In the genomic region with DNA sequence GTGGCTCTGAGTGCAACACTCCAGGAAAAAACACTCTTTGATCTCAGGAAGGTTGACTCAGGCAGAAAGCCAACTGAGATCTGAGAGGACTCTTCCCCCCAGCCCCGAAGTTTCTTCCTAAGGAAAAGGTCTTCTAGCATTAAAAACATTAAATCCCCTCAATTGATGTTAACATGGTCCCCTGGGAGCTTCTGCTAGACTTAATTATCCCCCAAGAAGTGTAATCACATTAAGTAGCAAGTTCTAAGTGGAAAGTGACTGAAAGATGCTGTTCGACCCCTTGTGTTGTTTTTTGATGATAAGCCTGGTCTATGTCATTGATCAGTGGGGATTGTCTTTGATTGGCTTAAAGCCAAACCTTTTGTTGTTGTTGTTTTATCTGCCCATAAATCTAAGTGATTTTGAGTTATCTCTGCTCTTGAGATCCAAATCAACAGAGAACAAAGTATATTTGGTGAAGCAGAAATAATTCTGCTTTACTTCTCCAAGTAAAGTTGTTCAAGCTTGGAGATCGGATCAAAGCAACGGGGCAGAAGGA, we compare ENCODE assay signal across 1 cellular context.
TF ChIP-seq lines count a peak whose summit lies in the region.

No MANE protein-coding gene starts in this region.

TF ChIP-seq in HEK293, 187 proteins besides CTCF, POLR2A, EP300 and RAD21 (continued from another document):
- TF ChIP-seq, protein P1, sequence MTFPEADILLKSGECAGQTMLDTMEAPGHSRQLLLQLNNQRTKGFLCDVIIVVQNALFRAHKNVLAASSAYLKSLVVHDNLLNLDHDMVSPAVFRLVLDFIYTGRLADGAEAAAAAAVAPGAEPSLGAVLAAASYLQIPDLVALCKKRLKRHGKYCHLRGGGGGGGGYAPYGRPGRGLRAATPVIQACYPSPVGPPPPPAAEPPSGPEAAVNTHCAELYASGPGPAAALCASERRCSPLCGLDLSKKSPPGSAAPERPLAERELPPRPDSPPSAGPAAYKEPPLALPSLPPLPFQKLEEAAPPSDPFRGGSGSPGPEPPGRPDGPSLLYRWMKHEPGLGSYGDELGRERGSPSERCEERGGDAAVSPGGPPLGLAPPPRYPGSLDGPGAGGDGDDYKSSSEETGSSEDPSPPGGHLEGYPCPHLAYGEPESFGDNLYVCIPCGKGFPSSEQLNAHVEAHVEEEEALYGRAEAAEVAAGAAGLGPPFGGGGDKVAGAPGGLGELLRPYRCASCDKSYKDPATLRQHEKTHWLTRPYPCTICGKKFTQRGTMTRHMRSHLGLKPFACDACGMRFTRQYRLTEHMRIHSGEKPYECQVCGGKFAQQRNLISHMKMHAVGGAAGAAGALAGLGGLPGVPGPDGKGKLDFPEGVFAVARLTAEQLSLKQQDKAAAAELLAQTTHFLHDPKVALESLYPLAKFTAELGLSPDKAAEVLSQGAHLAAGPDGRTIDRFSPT (tag by site-specific recombination; IDR thresholded peaks at IDR 0.05) = peak; percentile 84
- TF ChIP-seq ZNF747 (tag by site-specific recombination; IDR thresholded peaks at IDR 0.05) (no peak), SCRT2 (tag by site-specific recombination; IDR thresholded peaks at IDR 0.05) (0 out of 2 replicates have a peak, but pooled peaks have one; percentile 3), ZSCAN23 (tag by site-specific recombination; IDR thresholded peaks at IDR 0.05) (peak; percentile 50; the same call in 1 of the 2 replicates), ZNF843 (tag by site-specific recombination; IDR thresholded peaks at IDR 0.05) (peak; percentile 94), ZSCAN16 (tag by site-specific recombination; IDR thresholded peaks at IDR 0.05) (0 out of 2 replicates have a peak, but pooled peaks have one; percentile 34), KLF16 (tag by site-specific recombination; IDR thresholded peaks at IDR 0.05) (peak; percentile 46; the same call in 1 of the 2 replicates), ZNF629 (tag by site-specific recombination; IDR thresholded peaks at IDR 0.05) (peak; percentile 68; the same call in 1 of the 2 replicates), ZNF394 (tag by site-specific recombination; IDR thresholded peaks at IDR 0.05; ENCODE audit: borderline replicate concordance) (peak; percentile 44; the same call in 1 of the 2 replicates), ZSCAN30 (tag by site-specific recombination; IDR thresholded peaks at IDR 0.05) (0 out of 2 replicates have a peak, but pooled peaks have one; percentile 21), TCF7L2 (IDR thresholded peaks at IDR 0.05; ENCODE audit: borderline replicate concordance, low read depth, low read length) (peak; percentile 94; the same call in 1 of the 2 replicates), BCL11B (tag by site-specific recombination; IDR thresholded peaks at IDR 0.05; ENCODE audit: low read depth) (peak; percentile 90), ZNF830 (tag by site-specific recombination; IDR thresholded peaks at IDR 0.05; ENCODE audit: low read depth) (no peak), OSR2 (tag by site-specific recombination; IDR thresholded peaks at IDR 0.05) (peak; percentile 99), ZNF626 (tag by site-specific recombination; IDR thresholded peaks at IDR 0.05) (no peak), GLI4 (tag by site-specific recombination; IDR thresholded peaks at IDR 0.05) (no peak)
- TF ChIP-seq, protein P2, sequence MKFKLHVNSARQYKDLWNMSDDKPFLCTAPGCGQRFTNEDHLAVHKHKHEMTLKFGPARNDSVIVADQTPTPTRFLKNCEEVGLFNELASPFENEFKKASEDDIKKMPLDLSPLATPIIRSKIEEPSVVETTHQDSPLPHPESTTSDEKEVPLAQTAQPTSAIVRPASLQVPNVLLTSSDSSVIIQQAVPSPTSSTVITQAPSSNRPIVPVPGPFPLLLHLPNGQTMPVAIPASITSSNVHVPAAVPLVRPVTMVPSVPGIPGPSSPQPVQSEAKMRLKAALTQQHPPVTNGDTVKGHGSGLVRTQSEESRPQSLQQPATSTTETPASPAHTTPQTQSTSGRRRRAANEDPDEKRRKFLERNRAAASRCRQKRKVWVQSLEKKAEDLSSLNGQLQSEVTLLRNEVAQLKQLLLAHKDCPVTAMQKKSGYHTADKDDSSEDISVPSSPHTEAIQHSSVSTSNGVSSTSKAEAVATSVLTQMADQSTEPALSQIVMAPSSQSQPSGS (tag by site-specific recombination; IDR thresholded peaks at IDR 0.05; ENCODE audit: low read depth) = peak; percentile 49; the same call in 1 of the 2 replicates
- TF ChIP-seq, protein P3, sequence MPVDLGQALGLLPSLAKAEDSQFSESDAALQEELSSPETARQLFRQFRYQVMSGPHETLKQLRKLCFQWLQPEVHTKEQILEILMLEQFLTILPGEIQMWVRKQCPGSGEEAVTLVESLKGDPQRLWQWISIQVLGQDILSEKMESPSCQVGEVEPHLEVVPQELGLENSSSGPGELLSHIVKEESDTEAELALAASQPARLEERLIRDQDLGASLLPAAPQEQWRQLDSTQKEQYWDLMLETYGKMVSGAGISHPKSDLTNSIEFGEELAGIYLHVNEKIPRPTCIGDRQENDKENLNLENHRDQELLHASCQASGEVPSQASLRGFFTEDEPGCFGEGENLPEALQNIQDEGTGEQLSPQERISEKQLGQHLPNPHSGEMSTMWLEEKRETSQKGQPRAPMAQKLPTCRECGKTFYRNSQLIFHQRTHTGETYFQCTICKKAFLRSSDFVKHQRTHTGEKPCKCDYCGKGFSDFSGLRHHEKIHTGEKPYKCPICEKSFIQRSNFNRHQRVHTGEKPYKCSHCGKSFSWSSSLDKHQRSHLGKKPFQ (tag by site-specific recombination; IDR thresholded peaks at IDR 0.05) = 0 out of 2 replicates have a peak, but pooled peaks have one; percentile 51
- TF ChIP-seq, protein P4, sequence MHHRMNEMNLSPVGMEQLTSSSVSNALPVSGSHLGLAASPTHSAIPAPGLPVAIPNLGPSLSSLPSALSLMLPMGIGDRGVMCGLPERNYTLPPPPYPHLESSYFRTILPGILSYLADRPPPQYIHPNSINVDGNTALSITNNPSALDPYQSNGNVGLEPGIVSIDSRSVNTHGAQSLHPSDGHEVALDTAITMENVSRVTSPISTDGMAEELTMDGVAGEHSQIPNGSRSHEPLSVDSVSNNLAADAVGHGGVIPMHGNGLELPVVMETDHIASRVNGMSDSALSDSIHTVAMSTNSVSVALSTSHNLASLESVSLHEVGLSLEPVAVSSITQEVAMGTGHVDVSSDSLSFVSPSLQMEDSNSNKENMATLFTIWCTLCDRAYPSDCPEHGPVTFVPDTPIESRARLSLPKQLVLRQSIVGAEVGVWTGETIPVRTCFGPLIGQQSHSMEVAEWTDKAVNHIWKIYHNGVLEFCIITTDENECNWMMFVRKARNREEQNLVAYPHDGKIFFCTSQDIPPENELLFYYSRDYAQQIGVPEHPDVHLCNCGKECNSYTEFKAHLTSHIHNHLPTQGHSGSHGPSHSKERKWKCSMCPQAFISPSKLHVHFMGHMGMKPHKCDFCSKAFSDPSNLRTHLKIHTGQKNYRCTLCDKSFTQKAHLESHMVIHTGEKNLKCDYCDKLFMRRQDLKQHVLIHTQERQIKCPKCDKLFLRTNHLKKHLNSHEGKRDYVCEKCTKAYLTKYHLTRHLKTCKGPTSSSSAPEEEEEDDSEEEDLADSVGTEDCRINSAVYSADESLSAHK (tag by site-specific recombination; IDR thresholded peaks at IDR 0.05) = peak; percentile 82
- TF ChIP-seq, protein P5, sequence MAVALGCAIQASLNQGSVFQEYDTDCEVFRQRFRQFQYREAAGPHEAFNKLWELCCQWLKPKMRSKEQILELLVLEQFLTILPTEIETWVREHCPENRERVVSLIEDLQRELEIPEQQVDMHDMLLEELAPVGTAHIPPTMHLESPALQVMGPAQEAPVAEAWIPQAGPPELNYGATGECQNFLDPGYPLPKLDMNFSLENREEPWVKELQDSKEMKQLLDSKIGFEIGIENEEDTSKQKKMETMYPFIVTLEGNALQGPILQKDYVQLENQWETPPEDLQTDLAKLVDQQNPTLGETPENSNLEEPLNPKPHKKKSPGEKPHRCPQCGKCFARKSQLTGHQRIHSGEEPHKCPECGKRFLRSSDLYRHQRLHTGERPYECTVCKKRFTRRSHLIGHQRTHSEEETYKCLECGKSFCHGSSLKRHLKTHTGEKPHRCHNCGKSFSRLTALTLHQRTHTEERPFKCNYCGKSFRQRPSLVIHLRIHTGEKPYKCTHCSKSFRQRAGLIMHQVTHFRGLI (tag by site-specific recombination; IDR thresholded peaks at IDR 0.05) = 0 out of 2 replicates have a peak, but pooled peaks have one; percentile 16
- TF ChIP-seq, protein P6, sequence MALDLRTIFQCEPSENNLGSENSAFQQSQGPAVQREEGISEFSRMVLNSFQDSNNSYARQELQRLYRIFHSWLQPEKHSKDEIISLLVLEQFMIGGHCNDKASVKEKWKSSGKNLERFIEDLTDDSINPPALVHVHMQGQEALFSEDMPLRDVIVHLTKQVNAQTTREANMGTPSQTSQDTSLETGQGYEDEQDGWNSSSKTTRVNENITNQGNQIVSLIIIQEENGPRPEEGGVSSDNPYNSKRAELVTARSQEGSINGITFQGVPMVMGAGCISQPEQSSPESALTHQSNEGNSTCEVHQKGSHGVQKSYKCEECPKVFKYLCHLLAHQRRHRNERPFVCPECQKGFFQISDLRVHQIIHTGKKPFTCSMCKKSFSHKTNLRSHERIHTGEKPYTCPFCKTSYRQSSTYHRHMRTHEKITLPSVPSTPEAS (tag by site-specific recombination; IDR thresholded peaks at IDR 0.05) = peak; percentile 36; the same call in 1 of the 2 replicates
